In the genomic region with DNA sequence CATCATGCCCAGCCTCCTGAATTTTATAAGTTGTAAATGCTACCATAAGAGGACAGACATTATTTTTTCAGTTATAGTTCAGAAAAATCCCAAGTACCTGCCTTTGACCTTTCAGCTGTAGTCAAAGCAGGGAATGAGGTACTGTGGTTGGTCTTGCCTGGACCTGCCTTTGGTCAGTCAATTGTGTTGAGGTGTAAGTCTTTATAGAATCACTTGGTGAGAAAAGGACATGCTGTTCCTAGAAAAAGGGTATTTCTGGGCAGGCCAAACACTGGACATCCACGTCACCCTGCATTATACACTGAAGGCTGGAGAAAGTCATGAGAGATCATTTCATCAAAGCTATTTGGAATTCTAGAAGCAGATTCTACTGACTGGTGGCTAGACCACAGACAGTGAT, we compare ENCODE assay signal across 1 cellular context.
TF ChIP-seq lines count a peak whose summit lies in the region.

No MANE protein-coding gene starts in this region.

TF ChIP-seq in GM12878, 131 proteins besides CTCF, POLR2A, EP300 and RAD21:
- TF ChIP-seq RUNX3 (IDR thresholded peaks at IDR 0.05; ENCODE audit: low read length) (peak; percentile 23; the same call in 1 of the 2 replicates), SUZ12 (IDR thresholded peaks at IDR 0.05; ENCODE audit: unreplicated experiment) (no peak)
